In genomic region chr9:15422355-15423327, GRCh38 we compare ENCODE assay signal across 8 cellular contexts. TPM values are rescaled to one million over a fixed set of nuclear protein-coding genes. Genes with fewer than 3 reads are reported as not detected.
A peak's percentile ranks its signal among the peaks of the same experiment; 100 is the strongest.
DNase-seq lines count a peak whose midpoint lies in the region; ATAC-seq and TF ChIP-seq lines count a peak whose summit lies in the region.

SNAPC3 (plus strand) TSS chr9:15422876; CDS start chr9:15422880, 4 bp downstream.

- peak; percentile 97 for ATAC-seq in GM18517 (IDR thresholded peaks at IDR 0.05; ENCODE audit: unreplicated experiment)
- ATAC-seq in HG03039 (IDR thresholded peaks at IDR 0.05; ENCODE audit: unreplicated experiment), result peak; percentile 96

- DNase-seq in NCI-H2081 (lab: John Stamatoyannopoulos, UW), result peak; percentile 98 to 99
- DNase-seq in T1000 (lab: John Stamatoyannopoulos, UW), result peak; percentile 75
- peak; percentile 98 for DNase-seq in astrocyte of the hippocampus (ENCODE audit: low read depth, low spot score)
- peak; percentile 94 for DNase-seq in hepatic stellate cell (ENCODE audit: low spot score)
- DNase-seq in vagina (ENCODE audit: extremely low spot score in 2 of 2), result peak in 1 of 2 donors; percentile 94

- H3K27ac ChIP-seq in rectal smooth muscle tissue (ENCODE audit: low read depth, low read length), result peak within 1 kb of the TSS; percentile 94
- H3K27ac ChIP-seq in vagina, result peak within 1 kb of the TSS; percentile 91

- H3K4me3 ChIP-seq in rectal smooth muscle tissue (ENCODE audit: low read length) (peak within 1 kb of the TSS; percentile 97), vagina (peak within 1 kb of the TSS; percentile 60 to 94)

- intact Hi-C loops in vagina (cut with DNase I), result loop anchor here (10.0 kb wide), 1 partner anchor 208 kb away; no protein-coding TSS in a partner anchor

- no peaks in the 10 kb centered on the region for H3K9me3 ChIP-seq in vagina

- H3K27me3 ChIP-seq in rectal smooth muscle tissue (ENCODE audit: control insufficient read depth, insufficient read depth, low read length) (no peaks in the 10 kb centered on the region), vagina (no peaks in the 10 kb centered on the region)

- H3K4me1 ChIP-seq in rectal smooth muscle tissue (ENCODE audit: control insufficient read depth, insufficient read depth, low read length) (peaks cover 7% of the 10 kb centered on the region), vagina (peaks cover 46% of the 10 kb centered on the region)

- peak within 1 kb of the TSS; percentile 96 for H3K9ac ChIP-seq in rectal smooth muscle tissue (ENCODE audit: low read length)

- TF ChIP-seq CTCF in vagina (IDR thresholded peaks at IDR 0.05), result no peak

- TF ChIP-seq POLR2A in vagina (IDR thresholded peaks at IDR 0.05), result peak in 1 of 2 donors; percentile 37

- H3K36me3 ChIP-seq in rectal smooth muscle tissue (ENCODE audit: control insufficient read depth, insufficient read depth, low read length), result peaks cover 4% of the 10 kb centered on the region
- peaks cover 0 to 14% of the 10 kb centered on the region in 2 donors for H3K36me3 ChIP-seq in vagina

RNA-seq across cellular contexts. Expression of gene SNAPC3, which starts in this region (rescaled TPM):
- total RNA-seq in vagina, result 22.6 TPM
